Comparison of ENCODE assay signal across 9 cellular contexts in the genomic region with DNA sequence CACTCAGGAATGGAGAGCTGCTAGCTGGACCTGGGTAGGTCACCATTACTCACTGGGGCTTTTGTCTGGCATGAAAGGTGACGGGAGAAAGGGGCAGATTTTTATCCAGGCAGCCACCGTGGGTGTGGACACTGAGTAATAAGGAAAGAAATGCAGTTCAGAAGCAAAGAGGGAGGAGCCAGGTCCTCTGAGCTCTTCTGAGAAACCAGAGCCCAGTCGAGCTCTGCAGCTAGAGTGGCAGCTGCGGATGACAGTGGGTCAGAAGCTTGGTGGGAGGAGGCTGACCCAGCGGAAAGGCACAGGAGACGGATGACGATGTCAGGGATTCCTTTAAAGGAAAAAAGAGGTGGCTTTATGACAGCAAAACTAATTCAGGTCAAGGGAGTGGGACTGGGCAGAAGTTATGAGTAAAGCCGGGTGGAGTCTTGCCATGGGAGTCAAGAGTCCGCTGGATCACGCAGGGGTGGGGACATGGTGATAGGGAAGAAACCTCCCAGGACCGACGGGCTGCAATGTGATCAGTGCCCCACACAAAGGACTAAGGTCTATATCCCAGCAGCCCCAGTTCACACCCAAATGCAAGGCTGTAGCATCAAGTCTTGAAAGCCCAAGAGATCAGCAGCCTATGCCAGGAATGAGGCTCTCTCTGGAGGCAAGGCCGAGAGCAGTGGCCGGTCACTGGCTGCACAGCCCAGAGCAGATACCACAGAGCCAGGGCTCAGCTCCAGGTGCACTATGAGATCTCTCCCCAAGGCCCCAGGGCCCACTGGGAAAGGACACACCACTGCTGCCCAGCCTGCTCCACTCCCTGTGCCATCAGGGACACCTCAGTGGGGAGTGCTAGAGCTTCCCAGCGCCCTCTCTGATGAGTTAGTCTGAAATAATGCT. TPM values are rescaled to one million over a fixed set of nuclear protein-coding genes. Genes with fewer than 3 reads are reported as not detected.
DNase-seq lines count a peak whose midpoint lies in the region; ATAC-seq and TF ChIP-seq lines count a peak whose summit lies in the region.
"Had no signal": no experiment of that assay in that cellular context is flagged by ENCODE, and none has a peak within 500 bp of the region (broad histone marks: within the 10 kb centered on the region; RNA-seq: fewer than 3 reads in every experiment).

No MANE protein-coding gene starts in this region.

- no peak overlapping the region for H4K8ac ChIP-seq in mesendoderm (ENCODE audit: low read depth, low read length)

- WGBS in GM23248 (ENCODE audit: low coverage in 1 of 2, low lambda C conversion rate in 2 of 2, missing lambda C conversion rate in 2 of 2), 2 experiments, result 6% methylated on average over 15 of the region's 15 CpGs
- 59 to 61% (median 60%) methylated on average over 13 to 15 of the region's 15 CpGs for WGBS in heart left ventricle, 4 donors
- WGBS in mesendoderm (ENCODE audit: extremely low coverage, insufficient coverage, low lambda C conversion rate), result no CpG with 5 or more reads among the region's 15 CpGs

- CTCF ChIA-PET in activated CD8-positive, alpha-beta T cell treated with anti-CD3 and anti-CD28 coated beads for 36 hours (lab: Charles Lee), result interaction anchor here (0.9 to 7.8 kb wide), 4 partner anchors 9 to 65 kb away, joined by 3 to 71 read pairs (median 14); no protein-coding TSS in a partner anchor

- H3K27ac ChIP-seq in GM23248 (peak overlapping the region; percentile 98), heart left ventricle (peak overlapping the region in 11 of 12 donors; percentile 65 to 99 (median 73)), skeletal muscle tissue (ENCODE audit: low read depth, low read length) (peak overlapping the region; percentile 86), mesendoderm (ENCODE audit: low read depth, low read length) (no peak overlapping the region)

- no peaks in the 10 kb centered on the region for H3K79me1 ChIP-seq in mesendoderm (ENCODE audit: low read length)

- H3K27ac Mint-ChIP-seq in activated CD8-positive, alpha-beta T cell treated with anti-CD3 and anti-CD28 coated beads for 36 hours, result peak overlapping the region; percentile 68

- in situ Hi-C loops in GM23248 (cut with MboI), result no loop called here

- H3K9me3 ChIP-seq in GM23248 (ENCODE audit: low read depth) (no peaks in the 10 kb centered on the region), heart left ventricle (no peaks in the 10 kb centered on the region), skeletal muscle tissue (ENCODE audit: control insufficient read depth in 3 of 3, low read length in 3 of 3) (no peaks in the 10 kb centered on the region)

- H2BK120ac ChIP-seq in mesendoderm (ENCODE audit: low read depth, low read length), result no peak overlapping the region

- peaks cover 3% of the 10 kb centered on the region for H3K36me3 Mint-ChIP-seq in activated CD8-positive, alpha-beta T cell treated with anti-CD3 and anti-CD28 coated beads for 36 hours (ENCODE audit: low read depth)

- H3K23ac ChIP-seq in mesendoderm (ENCODE audit: low read length), result no peak overlapping the region

- peak overlapping the region; percentile 56 for H3K4me2 ChIP-seq in GM23248 (ENCODE audit: unreplicated experiment)
- H3K4me2 ChIP-seq in mesendoderm (ENCODE audit: low read length), result no peak overlapping the region

- H4K5ac ChIP-seq in mesendoderm (ENCODE audit: low read length), result no peak overlapping the region

- H3K9me3 Mint-ChIP-seq in activated CD8-positive, alpha-beta T cell treated with anti-CD3 and anti-CD28 coated beads for 36 hours, result no peaks in the 10 kb centered on the region

- H3K79me2 ChIP-seq in GM23248 (ENCODE audit: insufficient read depth), result no peaks in the 10 kb centered on the region
- H3K79me2 ChIP-seq in mesendoderm (ENCODE audit: control insufficient read depth, insufficient read depth, low read length), result no peaks in the 10 kb centered on the region

- H3K36me3 ChIP-seq in GM23248 (ENCODE audit: low read depth) (no peaks in the 10 kb centered on the region), heart left ventricle (no peaks in the 10 kb centered on the region), skeletal muscle tissue (ENCODE audit: control insufficient read depth in 3 of 3, insufficient read depth in 3 of 3, low read length in 3 of 3) (peaks cover 0 to 4% (median 0%) of the 10 kb centered on the region in 3 donors), mesendoderm (ENCODE audit: control insufficient read depth, insufficient read depth, low read length) (no peaks in the 10 kb centered on the region)

- no peaks in the 10 kb centered on the region for H3K27me3 ChIP-seq in GM23248 (replicated peaks; ENCODE audit: insufficient read depth)
- no peaks in the 10 kb centered on the region for H3K27me3 ChIP-seq in heart left ventricle
- H3K27me3 ChIP-seq in skeletal muscle tissue (ENCODE audit: control insufficient read depth in 3 of 3, insufficient read depth in 3 of 3, low read length in 3 of 3), result no peaks in the 10 kb centered on the region
- H3K27me3 ChIP-seq in mesendoderm (ENCODE audit: insufficient read depth, low read length, poor library complexity), result no peaks in the 10 kb centered on the region

- H2BK5ac ChIP-seq in mesendoderm (ENCODE audit: low read length), result no peak overlapping the region

- H4K20me1 ChIP-seq in GM23248 (ENCODE audit: insufficient read depth), result no peaks in the 10 kb centered on the region

- POLR2A ChIA-PET in activated CD8-positive, alpha-beta T cell treated with anti-CD3 and anti-CD28 coated beads for 36 hours (lab: Charles Lee), result interaction anchor here (1.0 to 1.2 kb wide), 3 partner anchors 14 to 25 kb away, joined by 3 to 6 read pairs (median 5); no protein-coding TSS in a partner anchor

- H3K18ac ChIP-seq in mesendoderm (ENCODE audit: low read length), result no peak overlapping the region

- peak; percentile 53 for ATAC-seq in activated CD8-positive, alpha-beta T cell treated with anti-CD3 and anti-CD28 coated beads for 36 hours
- peak; percentile 31 to 78 (median 72) for ATAC-seq in heart left ventricle
- ATAC-seq in HG02884 (IDR thresholded peaks at IDR 0.05; ENCODE audit: unreplicated experiment), result no peak
- no peak for ATAC-seq in GM21529 (IDR thresholded peaks at IDR 0.05; ENCODE audit: unreplicated experiment)

- H3K9ac ChIP-seq in GM23248, result peak overlapping the region; percentile 80
- peak overlapping the region; percentile 62 to 76 (median 65) for H3K9ac ChIP-seq in skeletal muscle tissue (ENCODE audit: low read depth in 1 of 3, low read length in 3 of 3)
- no peak overlapping the region for H3K9ac ChIP-seq in mesendoderm (ENCODE audit: low read length)

- H3K4me3 ChIP-seq in GM23248 (peak overlapping the region; percentile 41), heart left ventricle (no peak overlapping the region), skeletal muscle tissue (ENCODE audit: low read length in 3 of 3) (peak overlapping the region; percentile 6 to 48 (median 14)), mesendoderm (ENCODE audit: low read length) (no peak overlapping the region)

- DNase-seq in GM23248 (peak; percentile 98), heart left ventricle (peak in 4 of 5 donors; percentile 64 to 81 (median 70)), DMS153 treated with DMSO at 0.1 percent for 48 hours (lab: John Stamatoyannopoulos, UW; ENCODE audit: unreplicated experiment) (no peak), mesendoderm (no peak)
- peak; percentile 55 for DNase-seq in activated CD8-positive, alpha-beta T cell treated with anti-CD3 and anti-CD28 coated beads for 36 hours
- DNase-seq: effector CD4-positive, alpha-beta T cell had no signal

- H2AK5ac ChIP-seq in mesendoderm (ENCODE audit: low read length), result no peak overlapping the region

- H3K9me2 ChIP-seq in GM23248 (ENCODE audit: insufficient read depth), result no peaks in the 10 kb centered on the region

- H3K4ac ChIP-seq in mesendoderm (ENCODE audit: low read depth, low read length), result no peak overlapping the region

- H3K56ac ChIP-seq in mesendoderm (ENCODE audit: low read length), result no peak overlapping the region

- no peak for TF ChIP-seq CTCF in activated CD8-positive, alpha-beta T cell treated with anti-CD3 and anti-CD28 coated beads for 36 hours (IDR thresholded peaks at IDR 0.05)
- TF ChIP-seq CTCF in heart left ventricle (IDR thresholded peaks at IDR 0.05), result no peak

- no peak overlapping the region for H3K4me3 Mint-ChIP-seq in activated CD8-positive, alpha-beta T cell treated with anti-CD3 and anti-CD28 coated beads for 36 hours

- H3K4me1 Mint-ChIP-seq in activated CD8-positive, alpha-beta T cell treated with anti-CD3 and anti-CD28 coated beads for 36 hours (ENCODE audit: low read depth), result peaks cover 23% of the 10 kb centered on the region

- H2BK15ac ChIP-seq in mesendoderm (replicated peaks; ENCODE audit: low read depth), result no peak overlapping the region

- peak in 1 of 2 donors; percentile 19 for TF ChIP-seq POLR2A in heart left ventricle (IDR thresholded peaks at IDR 0.05)

- intact Hi-C loops in activated CD8-positive, alpha-beta T cell treated with anti-CD3 and anti-CD28 coated beads for 36 hours (cut with micrococcal nuclease), result no loop called here
- intact Hi-C loops in heart left ventricle (cut with DNase I), result loop anchor here in 1 of 10 donors (2.0 kb wide), 1 partner anchor 16 kb away; no protein-coding TSS in a partner anchor

- H2AFZ ChIP-seq in GM23248, result peak overlapping the region; percentile 39

- H3K27me3 Mint-ChIP-seq in activated CD8-positive, alpha-beta T cell treated with anti-CD3 and anti-CD28 coated beads for 36 hours, result no peaks in the 10 kb centered on the region

- peaks cover 51% of the 10 kb centered on the region for H3K4me1 ChIP-seq in GM23248 (ENCODE audit: insufficient read depth)
- H3K4me1 ChIP-seq in heart left ventricle, result peaks cover 0 to 59% (median 47%) of the 10 kb centered on the region in 12 donors
- H3K4me1 ChIP-seq in skeletal muscle tissue (ENCODE audit: control insufficient read depth in 3 of 3, insufficient read depth in 3 of 3, low read length in 3 of 3), result peaks cover 41 to 46% (median 41%) of the 10 kb centered on the region in 3 donors
- H3K4me1 ChIP-seq in mesendoderm (ENCODE audit: control insufficient read depth, low read depth, low read length), result no peaks in the 10 kb centered on the region

- H3F3A ChIP-seq in GM23248 (ENCODE audit: insufficient read depth), result peaks cover 51% of the 10 kb centered on the region

RNA-seq across cellular contexts. Expression of a gene that starts 6.3 kb away (rescaled TPM):
- 3.7 and 6.2 TPM in 2 replicates for total RNA-seq in GM23248 (2014; rRNA removed; shearing (Covaris generic))
- 6.2 and 8.2 TPM in 2 replicates for polyA plus RNA-seq in GM23248 (2016; fragmentation: Nextera tagmentation; extraction: Ambion mirVana)
- total RNA-seq in activated CD8-positive, alpha-beta T cell treated with anti-CD3 and anti-CD28 coated beads for 36 hours, result 10 to 100 TPM; 21.6 to 23.1 TPM
- total RNA-seq in heart left ventricle, result 10 to 100 TPM in 4 of 9 donors, 1 to 10 TPM in 5; 4.1 to 20.4 (median 9.8) TPM
- 10 to 100 TPM in 1 of 2 donors, 1 to 10 TPM in 1; 7.2 to 10.3 TPM for polyA plus RNA-seq in heart left ventricle
- 5.2 TPM for total RNA-seq in skeletal muscle tissue
- 10.1 TPM for polyA plus RNA-seq in mesendoderm (2013, experiment 1 of 2)
- polyA plus RNA-seq in mesendoderm (2013, experiment 2 of 2), result 10.7 TPM

Comparison
In these comparisons a context has a peak if more than half of its experiments do, and no peak if none do; other contexts are left out.
1. DNase-seq: peak in GM23248 (single experiment), activated CD8-positive, alpha-beta T cell treated with anti-CD3 and anti-CD28 coated beads for 36 hours (single experiment) and heart left ventricle (4 of 5); none in DMS153 treated with DMSO at 0.1 percent for 48 hours (single experiment) and mesendoderm (single experiment).
2. H3K4me3 ChIP-seq: peak in GM23248 (single experiment) and skeletal muscle tissue (3 of 3); none in heart left ventricle (0 of 12) and mesendoderm (single experiment).
3. ATAC-seq: peak in activated CD8-positive, alpha-beta T cell treated with anti-CD3 and anti-CD28 coated beads for 36 hours (single experiment) and heart left ventricle (4 of 4); none in HG02884 (single experiment) and GM21529 (single experiment).